ENCODE assay signal across 8 cellular contexts in genomic region chr15:90201944-90202375, GRCh38. TPM values are rescaled to one million over a fixed set of nuclear protein-coding genes. Genes with fewer than 3 reads are reported as not detected.
A peak's percentile ranks its signal among the peaks of the same experiment; 100 is the strongest.
DNase-seq lines count a peak whose midpoint lies in the region; TF ChIP-seq lines count a peak whose summit lies in the region.

No MANE protein-coding gene starts in this region.

- no peaks in the 10 kb centered on the region for H3K9me2 ChIP-seq in OCI-LY1 (ENCODE audit: low read depth, low read length)

- peak overlapping the region; percentile 77 for H3K4me3 ChIP-seq in OCI-LY1 (ENCODE audit: low read depth, low read length, poor library complexity, severe bottlenecking)
- H3K4me3 ChIP-seq in neuronal stem cell (ENCODE audit: low read length in 2 of 2), result peak overlapping the region; percentile 90 to 99

- H3K9me3 ChIP-seq in ES-I3 (ENCODE audit: control insufficient read depth, insufficient read depth, low read length), result no peaks in the 10 kb centered on the region
- no peaks in the 10 kb centered on the region for H3K9me3 ChIP-seq in OCI-LY1 (ENCODE audit: low read length)
- H3K9me3 ChIP-seq in neuronal stem cell (replicated peaks in 1 of 2; ENCODE audit: control insufficient read depth in 2 of 2, insufficient read depth in 1 of 2, low read depth in 1 of 2, low read length in 2 of 2), result no peaks in the 10 kb centered on the region

- H3K36me3 Mint-ChIP-seq in endothelial cell (ENCODE audit: low read depth, unreplicated experiment), result peaks cover 5% of the 10 kb centered on the region

- H3K4ac ChIP-seq in neuronal stem cell (ENCODE audit: low read length), result no peak overlapping the region

- no peak overlapping the region for H3K23ac ChIP-seq in neuronal stem cell (ENCODE audit: low read depth, low read length, poor library complexity)

- no peak for DNase-seq in endothelial cell (ENCODE audit: low spot score)
- DNase-seq in neuronal stem cell (ENCODE audit: low spot score), result peak; percentile 31
- DNase-seq in DMS153 treated with DMSO at 0.1 percent for 48 hours (lab: John Stamatoyannopoulos, UW; ENCODE audit: unreplicated experiment), result no peak
- DNase-seq in NOMO-1 treated with DMSO at 0.1 percent for 48 hours (lab: John Stamatoyannopoulos, UW; ENCODE audit: unreplicated experiment), result no peak
- no peak for DNase-seq in NCI-H774 (lab: John Stamatoyannopoulos, UW)
- DNase-seq in NCI-H2029 treated with DMSO at 0.1 percent for 48 hours (lab: John Stamatoyannopoulos, UW), result no peak

- H3K4me2 ChIP-seq in OCI-LY1 (ENCODE audit: low read length) (peak overlapping the region; percentile 90), neuronal stem cell (ENCODE audit: insufficient read depth, low read length, poor library complexity, severe bottlenecking) (peak overlapping the region; percentile 95)

- H2AK5ac ChIP-seq in neuronal stem cell (ENCODE audit: low read depth, low read length), result no peak overlapping the region

- H3K27me3 ChIP-seq in OCI-LY1 (ENCODE audit: insufficient read depth, low read length) (no peaks in the 10 kb centered on the region), neuronal stem cell (ENCODE audit: control insufficient read depth in 3 of 3, insufficient read depth in 3 of 3, low read depth in 1 of 3, low read length in 3 of 3) (no peaks in the 10 kb centered on the region)

- H3F3A ChIP-seq in OCI-LY1 (ENCODE audit: insufficient read depth, low read length), result no peaks in the 10 kb centered on the region

- H4K20me1 ChIP-seq in OCI-LY1 (ENCODE audit: insufficient read depth, low read length), result no peaks in the 10 kb centered on the region

- peak overlapping the region; percentile 73 for H3K9ac ChIP-seq in ES-I3 (ENCODE audit: low read depth, low read length)
- peak overlapping the region; percentile 72 for H3K9ac ChIP-seq in OCI-LY1 (ENCODE audit: low read length)
- peak overlapping the region; percentile 98 for H3K9ac ChIP-seq in neuronal stem cell (ENCODE audit: low read depth, low read length, poor library complexity)

- peaks cover 7% of the 10 kb centered on the region for H3K79me1 ChIP-seq in neuronal stem cell (ENCODE audit: low read depth, low read length)

- H3K4me1 ChIP-seq in ES-I3 (ENCODE audit: insufficient read depth, low read length) (peaks cover 3% of the 10 kb centered on the region; the same call in 1 of the 2 replicates), OCI-LY1 (ENCODE audit: insufficient read depth, low read length, severe bottlenecking) (peaks cover 58% of the 10 kb centered on the region), neuronal stem cell (ENCODE audit: control insufficient read depth in 2 of 2, insufficient read depth in 1 of 2, low read depth in 1 of 2, low read length in 2 of 2) (peaks cover 11% of the 10 kb centered on the region in 2 donors)

- no peak overlapping the region for H3K14ac ChIP-seq in neuronal stem cell (ENCODE audit: low read length)

- TF ChIP-seq CTCF in OCI-LY1 (IDR thresholded peaks at IDR 0.05; ENCODE audit: low read length), result no peak
- no peak for TF ChIP-seq CTCF in endothelial cell (IDR thresholded peaks at IDR 0.05; ENCODE audit: unreplicated experiment)

- H3K4me1 Mint-ChIP-seq in endothelial cell (ENCODE audit: unreplicated experiment), result peaks cover 9% of the 10 kb centered on the region

- H2AFZ ChIP-seq in OCI-LY1 (ENCODE audit: low read length) (no peak overlapping the region), neuronal stem cell (ENCODE audit: low read length) (peak overlapping the region; percentile 92)

- H3K36me3 ChIP-seq in ES-I3 (ENCODE audit: insufficient read depth, low read length) (no peaks in the 10 kb centered on the region), OCI-LY1 (ENCODE audit: insufficient read depth, low read length) (peaks cover 5% of the 10 kb centered on the region; the same call in 1 of the 2 replicates), neuronal stem cell (replicated peaks in 1 of 2; ENCODE audit: control insufficient read depth in 2 of 2, insufficient read depth in 2 of 2, low read length in 2 of 2) (peaks cover 0 to 26% of the 10 kb centered on the region in 2 donors)

- H3K4me3 Mint-ChIP-seq in endothelial cell (ENCODE audit: unreplicated experiment), result peak overlapping the region; percentile 92

- no CpG with 5 or more reads among the region's 25 CpGs for WGBS in neuronal stem cell (ENCODE audit: extremely low coverage in 2 of 2, insufficient read length in 2 of 2, insufficient replicate concordance in 1 of 2), 2 donors

- peaks cover 7% of the 10 kb centered on the region for H3K27me3 Mint-ChIP-seq in endothelial cell (ENCODE audit: unreplicated experiment)

- peak overlapping the region; percentile 97 for H3K18ac ChIP-seq in neuronal stem cell (ENCODE audit: low read length)

- H3K79me2 ChIP-seq in OCI-LY1 (ENCODE audit: insufficient read depth, low read length), result no peaks in the 10 kb centered on the region

- H2BK120ac ChIP-seq in neuronal stem cell (ENCODE audit: low read depth, low read length), result no peak overlapping the region

- H3K27ac Mint-ChIP-seq in endothelial cell (ENCODE audit: unreplicated experiment), result no peak overlapping the region

- H3K9me3 Mint-ChIP-seq in endothelial cell (ENCODE audit: unreplicated experiment), result no peaks in the 10 kb centered on the region

- H2BK5ac ChIP-seq in neuronal stem cell (ENCODE audit: low read length), result peak overlapping the region; percentile 83

- no peak overlapping the region for H2BK15ac ChIP-seq in neuronal stem cell (ENCODE audit: low read length)

- H3K27ac ChIP-seq in OCI-LY1 (ENCODE audit: low read depth, low read length, poor library complexity, severe bottlenecking) (peak overlapping the region; percentile 10), neuronal stem cell (replicated peaks; ENCODE audit: low read length) (no peak overlapping the region)

- no peak overlapping the region for H4K8ac ChIP-seq in neuronal stem cell (ENCODE audit: low read depth, low read length)

- H2BK12ac ChIP-seq in neuronal stem cell (ENCODE audit: low read length), result no peak overlapping the region

- no peak overlapping the region for H4K91ac ChIP-seq in neuronal stem cell (ENCODE audit: low read depth, low read length, poor library complexity)

RNA-seq across cellular contexts. Expression of gene SEMA4B, which starts 0.8 kb away (rescaled TPM):
- total RNA-seq in endothelial cell (ENCODE audit: unreplicated experiment), result 11.2 TPM
- polyA plus RNA-seq in neuronal stem cell (2013, experiment 1 of 2), result 15.2 TPM
- polyA plus RNA-seq in neuronal stem cell (2013, experiment 2 of 2), result 15.6 TPM

RNA-seq across cellular contexts. Expression of gene CIB1, which starts 31.8 kb away (rescaled TPM):
- total RNA-seq in endothelial cell (ENCODE audit: unreplicated experiment), result 19.8 TPM
- polyA plus RNA-seq in neuronal stem cell (2013, experiment 1 of 2), result 18.7 TPM
- 18.6 TPM for polyA plus RNA-seq in neuronal stem cell (2013, experiment 2 of 2)

RNA-seq across cellular contexts. Expression of gene GDPGP1, which starts 32.0 kb away (rescaled TPM):
- 7.7 TPM for total RNA-seq in endothelial cell (ENCODE audit: unreplicated experiment)
- polyA plus RNA-seq in neuronal stem cell (2013, experiment 1 of 2), result 1.2 TPM
- polyA plus RNA-seq in neuronal stem cell (2013, experiment 2 of 2), result 1.6 TPM

RNA-seq across cellular contexts. Expression of gene TTLL13, which starts 47.4 kb away (rescaled TPM):
- not detected for total RNA-seq in endothelial cell (ENCODE audit: unreplicated experiment)
- 0.32 TPM for polyA plus RNA-seq in neuronal stem cell (2013, experiment 1 of 2)
- polyA plus RNA-seq in neuronal stem cell (2013, experiment 2 of 2), result 0.10 TPM
